In the genomic region with DNA sequence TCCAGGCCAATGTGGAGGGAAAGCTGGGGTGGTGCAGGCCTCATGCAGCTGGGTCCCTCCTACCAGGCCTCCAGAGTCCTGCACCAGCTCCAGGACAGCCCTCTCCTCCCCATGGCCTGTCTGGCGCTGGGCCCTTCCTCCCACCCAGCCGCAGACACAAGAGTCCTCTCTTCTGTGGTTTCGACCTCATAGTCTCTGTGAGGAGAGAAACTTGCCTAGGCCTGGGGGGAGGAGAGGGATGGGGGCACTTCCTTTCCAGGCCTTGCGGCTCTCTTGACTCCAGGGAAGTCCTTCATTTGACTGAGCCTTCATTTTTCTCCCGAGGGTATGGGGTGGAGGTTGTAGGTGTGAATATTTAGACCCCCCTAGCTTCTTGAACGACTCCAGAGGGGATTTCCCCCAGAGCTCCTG, we compare ENCODE assay signal across 9 cellular contexts. TPM values are rescaled to one million over a fixed set of nuclear protein-coding genes. Genes with fewer than 3 reads are reported as not detected.
DNase-seq lines count a peak whose midpoint lies in the region; TF ChIP-seq lines count a peak whose summit lies in the region.
"Had no signal": no experiment of that assay in that cellular context is flagged by ENCODE, and none has a peak within 500 bp of the region (broad histone marks: within the 10 kb centered on the region; RNA-seq: fewer than 3 reads in every experiment).

No MANE protein-coding gene starts in this region.

- peaks cover 3% of the 10 kb centered on the region for H3K4me1 Mint-ChIP-seq in activated T-helper 2 cell treated with anti-CD3 and anti-CD28 coated beads, Interferon-gamma antibody, Interleukin-2, Interleukin-4, amounts not matched to agents 10 μg/mL and 5 μg/mL and 100 μg/mL, durations not matched to agents 14 hours and 24 hours and 36 hours (ENCODE audit: low read depth)

- no peak for TF ChIP-seq POLR2A in ovary (IDR thresholded peaks at IDR 0.05)

- H3K27ac Mint-ChIP-seq in activated T-helper 2 cell treated with anti-CD3 and anti-CD28 coated beads, Interferon-gamma antibody, Interleukin-2, Interleukin-4, amounts not matched to agents 10 μg/mL and 5 μg/mL and 100 μg/mL, durations not matched to agents 14 hours and 24 hours and 36 hours = no peak overlapping the region

- H3K9me3 Mint-ChIP-seq in activated T-helper 2 cell treated with anti-CD3 and anti-CD28 coated beads, Interferon-gamma antibody, Interleukin-2, Interleukin-4, amounts not matched to agents 10 μg/mL and 5 μg/mL and 100 μg/mL, durations not matched to agents 14 hours and 24 hours and 36 hours = no peaks in the 10 kb centered on the region

- H3K27ac ChIP-seq in SJSA1 (0 out of 2 replicates have a peak overlapping the region, but pooled peaks have one; percentile 1), ovary (peak overlapping the region; percentile 74 to 96)

- no peaks in the 10 kb centered on the region for H3K9me3 ChIP-seq in SJSA1 (replicated peaks)
- no peaks in the 10 kb centered on the region for H3K9me3 ChIP-seq in ovary

- no peaks in the 10 kb centered on the region for H3K27me3 ChIP-seq in SJSA1 (replicated peaks)
- no peaks in the 10 kb centered on the region for H3K27me3 ChIP-seq in ovary

- peak; percentile 88 for DNase-seq in EH (ENCODE audit: low read depth)
- peak; percentile 61 to 62 for DNase-seq in SJSA1 (ENCODE audit: low read depth in 1 of 2, low spot score in 2 of 2)
- DNase-seq in fibroblast of the aortic adventitia (ENCODE audit: low read depth) = peak; percentile 65
- peak in 2 of 5 donors; percentile 57 to 59 for DNase-seq in ovary
- DNase-seq in NAMALWA (ENCODE audit: low spot score) = no peak
- DNase-seq in activated T-cell treated with anti-CD3 and anti-CD28 coated beads, Interleukin-2, amount 50 U/mL, for 48 hours = no peak
- no peak for DNase-seq in activated T-helper 2 cell treated with anti-CD3 and anti-CD28 coated beads, Interferon-gamma antibody, Interleukin-2, Interleukin-4, amounts not matched to agents 10 μg/mL and 5 μg/mL and 100 μg/mL, durations not matched to agents 14 hours and 24 hours and 36 hours (ENCODE audit: low spot score)
- DNase-seq in NCI-H446 (lab: John Stamatoyannopoulos, UW) = no peak

- TF ChIP-seq CTCF in fibroblast of the aortic adventitia (IDR thresholded peaks at IDR 0.05; ENCODE audit: insufficient read depth, low read length) (no peak), ovary (IDR thresholded peaks at IDR 0.05) (no peak)

- peaks cover 21% of the 10 kb centered on the region for H3K27me3 Mint-ChIP-seq in activated T-helper 2 cell treated with anti-CD3 and anti-CD28 coated beads, Interferon-gamma antibody, Interleukin-2, Interleukin-4, amounts not matched to agents 10 μg/mL and 5 μg/mL and 100 μg/mL, durations not matched to agents 14 hours and 24 hours and 36 hours (ENCODE audit: low read depth)

- intact Hi-C loops in ovary (cut with DNase I) = loop anchor here in 1 of 4 donors (10.0 kb wide), 1 partner anchor 254 kb away; a partner anchor contains a TSS
- intact Hi-C loops in activated T-helper 2 cell treated with anti-CD3 and anti-CD28 coated beads, Interferon-gamma antibody, Interleukin-2, Interleukin-4, amounts not matched to agents 10 μg/mL and 5 μg/mL and 100 μg/mL, durations not matched to agents 14 hours and 24 hours and 36 hours (cut with micrococcal nuclease) = no loop called here

- H3K36me3 Mint-ChIP-seq in activated T-helper 2 cell treated with anti-CD3 and anti-CD28 coated beads, Interferon-gamma antibody, Interleukin-2, Interleukin-4, amounts not matched to agents 10 μg/mL and 5 μg/mL and 100 μg/mL, durations not matched to agents 14 hours and 24 hours and 36 hours (ENCODE audit: low read depth) = peaks cover 35% of the 10 kb centered on the region

- 4 to 5% (median 4%) methylated on average over 6 of the region's 6 CpGs for WGBS in ovary, 3 donors

- TF ChIP-seq EP300 in ovary (IDR thresholded peaks at IDR 0.05) = no peak

- H3K36me3 ChIP-seq in SJSA1 = peaks cover 69% of the 10 kb centered on the region
- H3K36me3 ChIP-seq in ovary = no peaks in the 10 kb centered on the region

- H3K4me3 ChIP-seq in SJSA1 = peak overlapping the region; percentile 69
- H3K4me3 ChIP-seq in fibroblast of the aortic adventitia (ENCODE audit: low read depth, low read length) = peak overlapping the region; percentile 88
- H3K4me3 ChIP-seq in ovary = peak overlapping the region; percentile 96

- H3K4me1 ChIP-seq in SJSA1 (replicated peaks) (peaks cover 23% of the 10 kb centered on the region), ovary (ENCODE audit: insufficient read depth) (peaks cover 10% of the 10 kb centered on the region)

- no peak overlapping the region for H3K4me3 Mint-ChIP-seq in activated T-helper 2 cell treated with anti-CD3 and anti-CD28 coated beads, Interferon-gamma antibody, Interleukin-2, Interleukin-4, amounts not matched to agents 10 μg/mL and 5 μg/mL and 100 μg/mL, durations not matched to agents 14 hours and 24 hours and 36 hours (ENCODE audit: low read depth)

RNA-seq across cellular contexts. Expression of a gene that starts 2.3 kb away (rescaled TPM):
- total RNA-seq in SJSA1 (2014; rRNA removed; shearing (Covaris generic)) = 101 and 117 TPM in 2 replicates
- 258 and 311 TPM in 2 replicates for total RNA-seq in fibroblast of the aortic adventitia (ENCODE audit: low replicate concordance)
- 100 to 1,000 TPM in 4 of 7 donors, 10 to 100 TPM in 3; 70.0 to 267 (median 174) TPM for total RNA-seq in ovary
- polyA plus RNA-seq in ovary = 100 to 1,000 TPM in 1 of 2 donors, 10 to 100 TPM in 1; 90.2 to 156 TPM
- 2.6 and 2.7 TPM in 2 replicates for total RNA-seq in activated T-helper 2 cell treated with anti-CD3 and anti-CD28 coated beads, Interferon-gamma antibody, Interleukin-2, Interleukin-4, amounts not matched to agents 10 μg/mL and 5 μg/mL and 100 μg/mL, durations not matched to agents 14 hours and 24 hours and 36 hours

RNA-seq across cellular contexts. Expression of a gene that starts 8.9 kb away (rescaled TPM):
- 58.2 and 108 TPM in 2 replicates for total RNA-seq in SJSA1 (2014; rRNA removed; shearing (Covaris generic))
- 14.2 and 69.9 TPM in 2 replicates for total RNA-seq in fibroblast of the aortic adventitia (ENCODE audit: low replicate concordance)
- 10 to 100 TPM; 29.0 to 78.3 (median 54.1) TPM for total RNA-seq in ovary
- 10 to 100 TPM; 32.9 to 45.3 TPM for polyA plus RNA-seq in ovary
- total RNA-seq in activated T-helper 2 cell treated with anti-CD3 and anti-CD28 coated beads, Interferon-gamma antibody, Interleukin-2, Interleukin-4, amounts not matched to agents 10 μg/mL and 5 μg/mL and 100 μg/mL, durations not matched to agents 14 hours and 24 hours and 36 hours = 173 and 175 TPM in 2 replicates

RNA-seq across cellular contexts. Expression of a gene that starts 23.4 kb away (rescaled TPM):
- 0.09 and 0.13 TPM in 2 replicates for total RNA-seq in SJSA1 (2014; rRNA removed; shearing (Covaris generic))
- total RNA-seq in fibroblast of the aortic adventitia (ENCODE audit: low replicate concordance) (2.5 and 16.5 TPM in 2 replicates), ovary (10 to 100 TPM in 1 of 7 donors, 1 to 10 TPM in 5, under 1 TPM in 1; 0.91 to 25.0 (median 5.1) TPM)
- 10 to 100 TPM in 1 of 2 donors, 1 to 10 TPM in 1; 3.2 to 23.2 TPM for polyA plus RNA-seq in ovary
- 0.25 TPM in 1 of 2 replicates, not detected in the other for total RNA-seq in activated T-helper 2 cell treated with anti-CD3 and anti-CD28 coated beads, Interferon-gamma antibody, Interleukin-2, Interleukin-4, amounts not matched to agents 10 μg/mL and 5 μg/mL and 100 μg/mL, durations not matched to agents 14 hours and 24 hours and 36 hours

RNA-seq across cellular contexts. Expression of a gene that starts 32.9 kb away (rescaled TPM):
- total RNA-seq in SJSA1 (2014; rRNA removed; shearing (Covaris generic)) = 37.4 and 41.4 TPM in 2 replicates
- total RNA-seq in fibroblast of the aortic adventitia (ENCODE audit: low replicate concordance) = 104 and 107 TPM in 2 replicates
- 100 to 1,000 TPM in 4 of 7 donors, 10 to 100 TPM in 3; 56.9 to 122 (median 105) TPM for total RNA-seq in ovary
- 10 to 100 TPM; 32.4 to 71.6 TPM for polyA plus RNA-seq in ovary
- total RNA-seq in activated T-helper 2 cell treated with anti-CD3 and anti-CD28 coated beads, Interferon-gamma antibody, Interleukin-2, Interleukin-4, amounts not matched to agents 10 μg/mL and 5 μg/mL and 100 μg/mL, durations not matched to agents 14 hours and 24 hours and 36 hours = 38.9 and 40.5 TPM in 2 replicates

RNA-seq across cellular contexts. Expression of a gene that starts 44.4 kb away (rescaled TPM):
- 0.05 TPM in 1 of 2 replicates, not detected in the other for total RNA-seq in SJSA1 (2014; rRNA removed; shearing (Covaris generic))
- total RNA-seq in fibroblast of the aortic adventitia (ENCODE audit: low replicate concordance) = 0.09 TPM in 1 of 2 replicates, not detected in the other
- 1 to 10 TPM in 1 of 7 donors, under 1 TPM in 6; 0.12 to 1.1 (median 0.66) TPM for total RNA-seq in ovary
- polyA plus RNA-seq in ovary = under 1 TPM; 0.40 to 0.74 TPM
- 0.28 and 0.30 TPM in 2 replicates for total RNA-seq in activated T-helper 2 cell treated with anti-CD3 and anti-CD28 coated beads, Interferon-gamma antibody, Interleukin-2, Interleukin-4, amounts not matched to agents 10 μg/mL and 5 μg/mL and 100 μg/mL, durations not matched to agents 14 hours and 24 hours and 36 hours
- total RNA-seq: dermis microvascular lymphatic vessel endothelial cell had no signal

Comparison
In these comparisons a context has a peak if more than half of its experiments do, and no peak if none do; other contexts are left out.
1. DNase-seq: peak in EH (single experiment), SJSA1 (2 of 2) and fibroblast of the aortic adventitia (single experiment); none in NAMALWA (single experiment), activated T-cell treated with anti-CD3 and anti-CD28 coated beads, Interleukin-2, amount 50 U/mL, for 48 hours (0 of 2), activated T-helper 2 cell treated with anti-CD3 and anti-CD28 coated beads, Interferon-gamma antibody, Interleukin-2, Interleukin-4, amounts not matched to agents 10 μg/mL and 5 μg/mL and 100 μg/mL, durations not matched to agents 14 hours and 24 hours and 36 hours (single experiment) and NCI-H446 (0 of 2).
2. RNA of a gene that starts 2.3 kb away (total RNA-seq): 258 to 311 TPM in fibroblast of the aortic adventitia, 70.0 to 267 TPM in ovary and 101 to 117 TPM in SJSA1; 2.6 to 2.7 TPM in activated T-helper 2 cell treated with anti-CD3 and anti-CD28 coated beads, Interferon-gamma antibody, Interleukin-2, Interleukin-4, amounts not matched to agents 10 μg/mL and 5 μg/mL and 100 μg/mL, durations not matched to agents 14 hours and 24 hours and 36 hours; every median in the first group is over 10 times any median in the second.
3. Peak in every context shown above with its lines, with median percentiles within 50 percentile points of each other: H3K4me3 ChIP-seq.